Comparison of ENCODE assay signal across 18 cellular contexts in genomic region chr1:111729271-111729921, GRCh38. TPM values are rescaled to one million over a fixed set of nuclear protein-coding genes. Genes with fewer than 3 reads are reported as not detected.
DNase-seq lines count a peak whose midpoint lies in the region; ATAC-seq and TF ChIP-seq lines count a peak whose summit lies in the region.
"Had no signal": no experiment of that assay in that cellular context is flagged by ENCODE, and none has a peak within 500 bp of the region (broad histone marks: within the 10 kb centered on the region; RNA-seq: fewer than 3 reads in every experiment).

No MANE protein-coding gene starts in this region.

- H3K4me1 Mint-ChIP-seq in neural progenitor cell: peaks cover 28% of the 10 kb centered on the region
- H3K4me1 Mint-ChIP-seq in activated CD4-positive, alpha-beta memory T cell treated with anti-CD3 and anti-CD28 coated beads for 36 hours (ENCODE audit: low read depth): peaks cover 3% of the 10 kb centered on the region
- H3K4me1 Mint-ChIP-seq: natural killer cell had no signal

- peaks cover 26% of the 10 kb centered on the region for H3F3A ChIP-seq in neural progenitor cell (ENCODE audit: low read depth)

- TF ChIP-seq CTCF in neural progenitor cell (IDR thresholded peaks at IDR 0.05): no peak

- peak; percentile 94 for DNase-seq in DMS 273 treated with DMSO at 0.1 percent for 48 hours (lab: John Stamatoyannopoulos, UW)
- DNase-seq in NCI-H82 treated with DMSO at 0.1 percent for 48 hours (lab: John Stamatoyannopoulos, UW; ENCODE audit: unreplicated experiment): peak; percentile 88
- peak; percentile 84 for DNase-seq in Right ventricle myocardium inferior (ENCODE audit: missing footprints)
- DNase-seq in neural progenitor cell (ENCODE audit: low spot score): peak; percentile 41
- DNase-seq in activated CD4-positive, alpha-beta memory T cell treated with anti-CD3 and anti-CD28 coated beads for 36 hours: no peak
- no peak for DNase-seq in activated CD4-positive, alpha-beta T cell treated with anti-CD3 and anti-CD28 coated beads, Interleukin-2, amount 50 U/mL, for 1 hour
- no peak for DNase-seq in HUDEP-2 (lab: John Stamatoyannopoulos, UW; ENCODE audit: unreplicated experiment in 76 of 76)
- no peak for DNase-seq in activated gamma-delta T cell treated with Interleukin-2 at 50 U/mL for 16 hours
- DNase-seq: activated CD4-positive, alpha-beta T cell treated with anti-CD3 and anti-CD28 coated beads, Interleukin-2, amount 50 U/mL, for 4 hours; amniotic stem cell; Calu3; natural killer cell; NCI-H1694; sigmoid colon had no signal

- no peak overlapping the region for H3K27ac ChIP-seq in neural progenitor cell
- H3K27ac ChIP-seq: sigmoid colon, SJSA1 had no signal

- intact Hi-C loops in Right ventricle myocardium inferior (cut with DNase I): loop anchor here (1.0 kb wide), 1 partner anchor 10 kb away; the partner anchor contains the start of gene INKA2
- intact Hi-C loops in activated CD4-positive, alpha-beta memory T cell treated with anti-CD3 and anti-CD28 coated beads for 36 hours (cut with micrococcal nuclease): no loop called here

- no peaks in the 10 kb centered on the region for H3K36me3 ChIP-seq in neural progenitor cell

- H3K4me1 ChIP-seq in neural progenitor cell: peaks cover 43% of the 10 kb centered on the region

- no peak overlapping the region for H3K27ac Mint-ChIP-seq in neural progenitor cell
- H3K27ac Mint-ChIP-seq in activated CD4-positive, alpha-beta memory T cell treated with anti-CD3 and anti-CD28 coated beads for 36 hours: no peak overlapping the region
- H3K27ac Mint-ChIP-seq: activated T-helper 1 cell treated with anti-CD3 and anti-CD28 coated beads, Interleukin-12 subunit alpha, Interleukin-12 subunit beta, Interleukin-2, Interleukin-4 antibody, amounts not matched to agents 30 ng/mL and 10 ng/mL and 1 ng/mL, durations not matched to agents 14 hours and 24 hours and 36 hours; natural killer cell; stimulated activated memory B cell treated with anti-CD40 and anti-IgM and Interleukin-4, amounts not matched to agents 10 μg/mL and 1 μg/mL and 100 μg/mL, for 72 hours had no signal

- peaks cover 6% of the 10 kb centered on the region for H3K27me3 Mint-ChIP-seq in neural progenitor cell (ENCODE audit: insufficient read depth, low read depth)
- H3K27me3 Mint-ChIP-seq in activated CD4-positive, alpha-beta memory T cell treated with anti-CD3 and anti-CD28 coated beads for 36 hours: no peaks in the 10 kb centered on the region
- H3K27me3 Mint-ChIP-seq: stimulated activated memory B cell treated with anti-CD40 and anti-IgM and Interleukin-4, amounts not matched to agents 10 μg/mL and 1 μg/mL and 100 μg/mL, for 72 hours had no signal

- CTCF ChIA-PET in activated CD4-positive, alpha-beta memory T cell treated with anti-CD3 and anti-CD28 coated beads for 36 hours (lab: Charles Lee): interaction anchor here (4.0 kb wide), 1 partner anchor 14 kb away, joined by 18 read pairs; no protein-coding TSS in a partner anchor

- no peak overlapping the region for H3K4me3 ChIP-seq in neural progenitor cell
- H3K4me3 ChIP-seq: sigmoid colon, SJSA1 had no signal

- peaks cover 20% of the 10 kb centered on the region for H4K20me1 ChIP-seq in neural progenitor cell (ENCODE audit: low read depth)

- peak; percentile 55 for ATAC-seq in Right ventricle myocardium inferior
- ATAC-seq: left lobe of liver; natural killer cell; stimulated activated memory B cell treated with anti-CD40 and anti-IgM and Interleukin-4, amounts not matched to agents 10 μg/mL and 1 μg/mL and 100 μg/mL, for 72 hours had no signal

- H3K27me3 ChIP-seq in neural progenitor cell: no peaks in the 10 kb centered on the region
- H3K27me3 ChIP-seq: sigmoid colon, SJSA1 had no signal

- no peaks in the 10 kb centered on the region for H3K36me3 Mint-ChIP-seq in neural progenitor cell
- H3K36me3 Mint-ChIP-seq in activated CD4-positive, alpha-beta memory T cell treated with anti-CD3 and anti-CD28 coated beads for 36 hours: no peaks in the 10 kb centered on the region
- H3K36me3 Mint-ChIP-seq: natural killer cell; stimulated activated memory B cell treated with anti-CD40 and anti-IgM and Interleukin-4, amounts not matched to agents 10 μg/mL and 1 μg/mL and 100 μg/mL, for 72 hours had no signal

- no peaks in the 10 kb centered on the region for H3K9me3 Mint-ChIP-seq in neural progenitor cell
- H3K9me3 Mint-ChIP-seq in activated CD4-positive, alpha-beta memory T cell treated with anti-CD3 and anti-CD28 coated beads for 36 hours: no peaks in the 10 kb centered on the region
- H3K9me3 Mint-ChIP-seq: activated T-helper 1 cell treated with anti-CD3 and anti-CD28 coated beads, Interleukin-12 subunit alpha, Interleukin-12 subunit beta, Interleukin-2, Interleukin-4 antibody, amounts not matched to agents 30 ng/mL and 10 ng/mL and 1 ng/mL, durations not matched to agents 14 hours and 24 hours and 36 hours; natural killer cell; stimulated activated memory B cell treated with anti-CD40 and anti-IgM and Interleukin-4, amounts not matched to agents 10 μg/mL and 1 μg/mL and 100 μg/mL, for 72 hours had no signal

- H3K4me2 ChIP-seq in neural progenitor cell: peak overlapping the region; percentile 63

- no peak overlapping the region for H3K4me3 Mint-ChIP-seq in neural progenitor cell
- H3K4me3 Mint-ChIP-seq in activated CD4-positive, alpha-beta memory T cell treated with anti-CD3 and anti-CD28 coated beads for 36 hours: no peak overlapping the region
- H3K4me3 Mint-ChIP-seq: activated T-helper 1 cell treated with anti-CD3 and anti-CD28 coated beads, Interleukin-12 subunit alpha, Interleukin-12 subunit beta, Interleukin-2, Interleukin-4 antibody, amounts not matched to agents 30 ng/mL and 10 ng/mL and 1 ng/mL, durations not matched to agents 14 hours and 24 hours and 36 hours; natural killer cell; stimulated activated memory B cell treated with anti-CD40 and anti-IgM and Interleukin-4, amounts not matched to agents 10 μg/mL and 1 μg/mL and 100 μg/mL, for 72 hours had no signal

- H3K9me3 ChIP-seq in neural progenitor cell (ENCODE audit: low read depth): no peaks in the 10 kb centered on the region
- H3K9me3 ChIP-seq: sigmoid colon, SJSA1 had no signal

- H3K9ac ChIP-seq in neural progenitor cell: no peak overlapping the region

- H3K79me2 ChIP-seq in neural progenitor cell (ENCODE audit: low read depth): peaks cover 9% of the 10 kb centered on the region

- H2AFZ ChIP-seq in neural progenitor cell (replicated peaks): no peak overlapping the region

- POLR2A ChIA-PET in activated CD4-positive, alpha-beta memory T cell treated with anti-CD3 and anti-CD28 coated beads for 36 hours (lab: Charles Lee): no interaction called here

RNA-seq across cellular contexts. Expression of gene INKA2, which starts 9.8 kb away (rescaled TPM):
- total RNA-seq in Right ventricle myocardium inferior (28.5 TPM), neural progenitor cell (ENCODE audit: low replicate concordance) (2.4 TPM in 1 of 2 replicates, not detected in the other)
- 1 to 10 TPM; 1.4 to 2.3 TPM for total RNA-seq in activated CD4-positive, alpha-beta memory T cell treated with anti-CD3 and anti-CD28 coated beads for 36 hours
- total RNA-seq: Calu3 had no signal

RNA-seq across cellular contexts. Expression of gene DDX20, which starts 26.3 kb away (rescaled TPM):
- 6.6 TPM for total RNA-seq in Right ventricle myocardium inferior
- total RNA-seq in neural progenitor cell (ENCODE audit: low replicate concordance): 30.4 and 31.9 TPM in 2 replicates
- total RNA-seq in activated CD4-positive, alpha-beta memory T cell treated with anti-CD3 and anti-CD28 coated beads for 36 hours: 10 to 100 TPM; 14.2 to 15.9 TPM

Comparison
In these comparisons a context has a peak if more than half of its experiments do, and no peak if none do; other contexts are left out.
1. DNase-seq: peak in DMS 273 treated with DMSO at 0.1 percent for 48 hours (single experiment), NCI-H82 treated with DMSO at 0.1 percent for 48 hours (single experiment), Right ventricle myocardium inferior (single experiment) and neural progenitor cell (single experiment); none in activated CD4-positive, alpha-beta memory T cell treated with anti-CD3 and anti-CD28 coated beads for 36 hours (single experiment), activated CD4-positive, alpha-beta T cell treated with anti-CD3 and anti-CD28 coated beads, Interleukin-2, amount 50 U/mL, for 1 hour (single experiment), HUDEP-2 (0 of 76) and activated gamma-delta T cell treated with Interleukin-2 at 50 U/mL for 16 hours (single experiment).